In the genomic region with DNA sequence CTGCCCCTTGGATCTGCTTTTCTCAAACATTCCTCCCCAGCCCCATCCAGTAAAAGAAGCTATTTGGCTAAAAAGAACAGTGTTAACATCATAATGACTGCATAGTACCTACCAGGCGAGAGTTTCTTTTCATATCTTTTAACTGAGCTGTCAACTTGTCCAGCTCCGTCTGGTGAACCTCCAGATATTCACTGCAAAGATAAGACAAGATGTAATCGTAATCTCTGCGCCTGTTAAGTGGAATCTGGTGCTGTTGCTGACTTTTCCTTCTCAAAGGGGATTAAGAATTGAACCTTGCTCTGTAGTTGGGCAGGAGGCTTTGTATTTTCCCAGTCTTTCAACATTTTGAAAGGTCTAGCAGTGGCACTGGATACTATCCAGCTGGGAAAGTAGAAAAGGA, we compare ENCODE assay signal across 20 cellular contexts.
A peak's percentile ranks its signal among the peaks of the same experiment; 100 is the strongest.
DNase-seq lines count a peak whose midpoint lies in the region; ATAC-seq and TF ChIP-seq lines count a peak whose summit lies in the region.
"Had no signal": no experiment of that assay in that cellular context is flagged by ENCODE, and none has a peak within 500 bp of the region (broad histone marks: within the 10 kb centered on the region; RNA-seq: fewer than 3 reads in every experiment).

No MANE protein-coding gene starts in this region.

- DNase-seq in cardiac muscle cell (ENCODE audit: low read depth in 1 of 2, low spot score in 1 of 2) (peak; percentile 27 to 31), heart right ventricle (no peak), T-cell (no peak), hepatocyte (ENCODE audit: low spot score) (peak; percentile 28), smooth muscle cell (lab: John Stamatoyannopoulos, UW; ENCODE audit: unreplicated experiment) (no peak), suprapubic skin (ENCODE audit: low spot score in 2 of 2) (no peak), dermis blood vessel endothelial cell (no peak)
- no peak for DNase-seq in effector CD8-positive, alpha-beta T cell (lab: John Stamatoyannopoulos, UW)
- DNase-seq: activated CD4-positive, CD25-positive, alpha-beta regulatory T cell; C1 segment of cervical spinal cord; colonic mucosa; DMS 273 treated with DMSO at 0.1 percent for 48 hours; glutamatergic neuron; NCI-H1092 treated with DMSO at 0.1 percent for 48 hours; NCI-H2081; PC-9; SHP77 treated with DMSO at 0.1 percent for 48 hours; stimulated activated CD4-positive, alpha-beta T cell treated with anti-CD3 and anti-CD28 coated beads, Interleukin-1b, Interleukin-23, amount 100 ng/mL, for 48 hours had no signal

- H3K4me3 ChIP-seq in cardiac muscle cell (no peak overlapping the region), heart right ventricle (no peak overlapping the region), hepatocyte (no peak overlapping the region), smooth muscle cell (no peak overlapping the region), suprapubic skin (no peak overlapping the region)
- H3K4me3 ChIP-seq: colonic mucosa, PC-9 had no signal

- TF ChIP-seq EP300 in suprapubic skin (IDR thresholded peaks at IDR 0.05): no peak

- no peaks in the 10 kb centered on the region for H3K79me2 ChIP-seq in hepatocyte
- H3K79me2 ChIP-seq in smooth muscle cell (ENCODE audit: low read depth): no peaks in the 10 kb centered on the region

- TF ChIP-seq CTCF in cardiac muscle cell (IDR thresholded peaks at IDR 0.05; ENCODE audit: low read depth, low read length): no peak
- no peak for TF ChIP-seq CTCF in heart right ventricle (IDR thresholded peaks at IDR 0.05)
- no peak for TF ChIP-seq CTCF in hepatocyte (IDR thresholded peaks at IDR 0.05; ENCODE audit: poor library complexity)
- TF ChIP-seq CTCF in smooth muscle cell (IDR thresholded peaks at IDR 0.05; ENCODE audit: borderline replicate concordance, insufficient read depth, poor library complexity, severe bottlenecking): no peak
- no peak for TF ChIP-seq CTCF in suprapubic skin (IDR thresholded peaks at IDR 0.05)

- no peaks in the 10 kb centered on the region for H4K20me1 ChIP-seq in hepatocyte (ENCODE audit: insufficient read depth, poor library complexity, severe bottlenecking)
- no peaks in the 10 kb centered on the region for H4K20me1 ChIP-seq in smooth muscle cell (ENCODE audit: low read depth)

- H3K4me1 ChIP-seq in cardiac muscle cell (ENCODE audit: low read depth) (peaks cover 20% of the 10 kb centered on the region), heart right ventricle (peaks cover 0 to 7% (median 0%) of the 10 kb centered on the region in 9 donors), hepatocyte (ENCODE audit: insufficient read depth) (peaks cover 7% of the 10 kb centered on the region), smooth muscle cell (ENCODE audit: low read depth) (peaks cover 26% of the 10 kb centered on the region), suprapubic skin (no peaks in the 10 kb centered on the region)
- H3K4me1 ChIP-seq: colonic mucosa had no signal

- POLR2A ChIA-PET in T-cell (lab: Charles Lee): no interaction called here

- H3K4me2 ChIP-seq in hepatocyte (no peak overlapping the region), smooth muscle cell (peak overlapping the region; percentile 31)
- H3K4me2 ChIP-seq: PC-9 had no signal

- H3K36me3 Mint-ChIP-seq in T-cell: peaks cover 73% of the 10 kb centered on the region

- no peak overlapping the region for H3K9ac ChIP-seq in smooth muscle cell (ENCODE audit: low read depth)

- H2AFZ ChIP-seq in hepatocyte (no peak overlapping the region), smooth muscle cell (ENCODE audit: low read depth) (peak overlapping the region; percentile 54)
- H2AFZ ChIP-seq: PC-9 had no signal

- H3K9me3 ChIP-seq in cardiac muscle cell (ENCODE audit: low read depth): no peaks in the 10 kb centered on the region
- H3K9me3 ChIP-seq in heart right ventricle: peaks cover 0 to 11% (median 0%) of the 10 kb centered on the region in 11 donors
- H3K9me3 ChIP-seq in hepatocyte (ENCODE audit: low read depth): no peaks in the 10 kb centered on the region
- H3K9me3 ChIP-seq in smooth muscle cell (replicated peaks; ENCODE audit: low read depth): no peaks in the 10 kb centered on the region
- no peaks in the 10 kb centered on the region for H3K9me3 ChIP-seq in suprapubic skin
- H3K9me3 ChIP-seq: colonic mucosa had no signal

- CTCF ChIA-PET in T-cell (lab: Charles Lee): interaction anchor here (0.6 to 2.3 kb wide), 2 partner anchors 18 to 62 kb away, joined by 4 to 7 read pairs; no protein-coding TSS in a partner anchor

- no peaks in the 10 kb centered on the region for H3K27me3 Mint-ChIP-seq in T-cell
- H3K27me3 Mint-ChIP-seq: brain had no signal

- intact Hi-C loops in heart right ventricle (cut with DNase I): no loop called here

- H3K9me3 Mint-ChIP-seq in T-cell: peaks cover 0 to 2% (median 0%) of the 10 kb centered on the region in 3 donors

- no peaks in the 10 kb centered on the region for H3K36me3 ChIP-seq in cardiac muscle cell
- peaks cover 0 to 78% (median 8%) of the 10 kb centered on the region in 9 donors for H3K36me3 ChIP-seq in heart right ventricle
- H3K36me3 ChIP-seq in hepatocyte (replicated peaks; ENCODE audit: insufficient read depth, low read depth): no peaks in the 10 kb centered on the region
- H3K36me3 ChIP-seq in smooth muscle cell (ENCODE audit: low read depth): no peaks in the 10 kb centered on the region
- peaks cover 4% of the 10 kb centered on the region for H3K36me3 ChIP-seq in suprapubic skin
- H3K36me3 ChIP-seq: colonic mucosa had no signal

- 49 to 67% methylated on average over 4 of the region's 4 CpGs for WGBS in heart right ventricle, 2 donors
- WGBS in hepatocyte (ENCODE audit: low lambda C conversion rate, missing lambda C conversion rate): 14% methylated on average over 4 of the region's 4 CpGs
- 4% methylated on average over 4 of the region's 4 CpGs for WGBS in smooth muscle cell (ENCODE audit: low lambda C conversion rate)
- WGBS in suprapubic skin: 92% methylated on average over 4 of the region's 4 CpGs

- H3K27ac Mint-ChIP-seq in T-cell: peak overlapping the region; percentile 85 to 89

- H3K27me3 ChIP-seq in cardiac muscle cell (no peaks in the 10 kb centered on the region), heart right ventricle (no peaks in the 10 kb centered on the region), hepatocyte (no peaks in the 10 kb centered on the region), smooth muscle cell (ENCODE audit: low read depth) (peaks cover 4% of the 10 kb centered on the region), suprapubic skin (no peaks in the 10 kb centered on the region)
- H3K27me3 ChIP-seq: colonic mucosa had no signal

- no peaks in the 10 kb centered on the region for H3K9me2 ChIP-seq in hepatocyte (replicated peaks; ENCODE audit: insufficient read depth)

- ATAC-seq in heart right ventricle: no peak
- no peak for ATAC-seq in T-cell (replicated peaks in 1 of 4)
- ATAC-seq: HepG2 had no signal

- no peak overlapping the region for H3K4me3 Mint-ChIP-seq in T-cell
- H3K4me3 Mint-ChIP-seq: brain had no signal

- H3K27ac ChIP-seq in cardiac muscle cell (peak overlapping the region; percentile 71), heart right ventricle (no peak overlapping the region), hepatocyte (peak overlapping the region; percentile 4), smooth muscle cell (ENCODE audit: low read depth) (peak overlapping the region; percentile 7), suprapubic skin (no peak overlapping the region)
- H3K27ac ChIP-seq: colonic mucosa, PC-9 had no signal

- peaks cover 19% of the 10 kb centered on the region for H3F3A ChIP-seq in smooth muscle cell (ENCODE audit: low read depth)

- no peak for TF ChIP-seq POLR2A in suprapubic skin (IDR thresholded peaks at IDR 0.05)

- H3K4me1 Mint-ChIP-seq in T-cell: peaks cover 75 to 84% (median 81%) of the 10 kb centered on the region in 3 donors

Comparison
In these comparisons a context has a peak if more than half of its experiments do, and no peak if none do; other contexts are left out.
1. DNase-seq: peak in cardiac muscle cell (2 of 2) and hepatocyte (single experiment); none in heart right ventricle (0 of 2), T-cell (0 of 34), smooth muscle cell (single experiment), suprapubic skin (0 of 2), dermis blood vessel endothelial cell (single experiment) and effector CD8-positive, alpha-beta T cell (single experiment).
2. H3K27ac ChIP-seq: peak in cardiac muscle cell (single experiment), hepatocyte (single experiment) and smooth muscle cell (single experiment); none in heart right ventricle (0 of 10) and suprapubic skin (single experiment).